Comparison of ENCODE assay signal across 7 cellular contexts in the genomic region with DNA sequence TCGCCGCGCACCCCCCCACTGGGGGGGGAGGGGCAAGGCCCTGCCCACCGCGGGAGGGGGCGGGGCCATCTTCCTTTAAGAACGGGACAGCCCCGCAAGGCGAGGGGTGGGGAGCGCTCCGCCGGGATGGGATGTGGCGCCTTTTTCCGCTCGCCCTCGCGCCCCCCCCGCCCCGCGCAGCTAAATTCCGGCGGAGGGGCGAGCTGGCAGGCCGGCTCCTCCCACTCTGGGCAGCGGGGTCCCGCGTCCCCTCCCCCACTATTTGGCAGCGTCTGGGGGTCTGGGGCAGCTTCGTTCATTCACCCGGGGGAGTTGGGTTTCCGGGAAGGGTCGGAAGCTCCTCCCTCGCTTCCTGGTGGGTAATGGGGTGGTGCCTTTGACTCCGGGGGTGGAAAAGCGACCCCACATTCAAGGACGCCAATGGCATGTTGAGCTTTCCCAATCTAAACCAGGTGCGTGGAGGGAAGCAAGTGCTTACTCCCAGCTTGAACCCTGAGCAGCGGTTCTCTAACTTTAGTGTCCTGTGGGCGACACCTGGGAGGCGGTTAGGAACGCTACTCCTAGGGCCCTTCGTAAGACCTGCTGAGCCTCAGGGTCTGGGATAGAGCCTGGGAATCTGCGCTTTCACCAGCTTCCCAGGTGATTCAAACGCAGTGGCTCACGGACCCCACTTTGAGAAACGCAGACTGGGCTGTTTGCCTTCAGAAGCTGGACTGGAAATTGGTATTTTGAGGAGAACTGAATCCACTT. TPM values are rescaled to one million over a fixed set of nuclear protein-coding genes. Genes with fewer than 3 reads are reported as not detected.
DNase-seq lines count a peak whose midpoint lies in the region; TF ChIP-seq lines count a peak whose summit lies in the region.

No MANE protein-coding gene starts in this region.

- H3K36me3 Mint-ChIP-seq in activated naive CD4-positive, alpha-beta T cell treated with anti-CD3 and anti-CD28 coated beads, Interleukin-2, amount 10 ng/mL, durations not matched to agents 7 days and 5 days: peaks cover 19% of the 10 kb centered on the region
- H3K36me3 Mint-ChIP-seq in glutamatergic neuron (ENCODE audit: unreplicated experiment): no peaks in the 10 kb centered on the region

- H3K4me3 ChIP-seq in HUES48 (ENCODE audit: low read depth, low read length) (peak overlapping the region; percentile 72), osteoblast (ENCODE audit: insufficient read depth, low read length) (peak overlapping the region; percentile 90), thymus (ENCODE audit: low read length) (peak overlapping the region; percentile 87)

- peak overlapping the region; percentile 84 for H3K4me2 ChIP-seq in osteoblast (ENCODE audit: insufficient read depth, low read length)

- H3K4me3 Mint-ChIP-seq in activated naive CD4-positive, alpha-beta T cell treated with anti-CD3 and anti-CD28 coated beads, Interleukin-2, amount 10 ng/mL, durations not matched to agents 7 days and 5 days: peak overlapping the region; percentile 86
- H3K4me3 Mint-ChIP-seq in glutamatergic neuron (ENCODE audit: unreplicated experiment): peak overlapping the region; percentile 85

- in situ Hi-C loops in GM13977 (cut with MboI; ENCODE audit: low pct_unique_long_range_greater_than_20kb, low sequenced_read_pairs, unreplicated experiment): no loop called here
- in situ Hi-C loops in SK-MEL-5 (cut with HindIII; ENCODE audit: low pct_unique_long_range_greater_than_20kb, low sequenced_read_pairs): no loop called here

- DNase-seq in GM13977 (ENCODE audit: low spot score): peak; percentile 79
- peak; percentile 64 for DNase-seq in SK-MEL-5 (ENCODE audit: low read depth, low spot score)
- DNase-seq in activated naive CD4-positive, alpha-beta T cell treated with anti-CD3 and anti-CD28 coated beads, Interleukin-2, amount 10 ng/mL, durations not matched to agents 7 days and 5 days: peak; percentile 81
- peak; percentile 75 for DNase-seq in glutamatergic neuron
- DNase-seq in osteoblast (ENCODE audit: insufficient read length, low spot score, missing footprints): peak; percentile 92

- peaks cover 41% of the 10 kb centered on the region for H3K27me3 ChIP-seq in HUES48 (ENCODE audit: control insufficient read depth, insufficient read depth, low read length)
- no peaks in the 10 kb centered on the region for H3K27me3 ChIP-seq in osteoblast (ENCODE audit: insufficient read depth, low read length)
- no peaks in the 10 kb centered on the region for H3K27me3 ChIP-seq in thymus (ENCODE audit: control insufficient read depth, insufficient read depth)

- H2AFZ ChIP-seq in osteoblast (ENCODE audit: low read length): peak overlapping the region; percentile 8

- H3K79me2 ChIP-seq in osteoblast (ENCODE audit: insufficient read depth, low read length): peaks cover 53% of the 10 kb centered on the region

- H3K27me3 Mint-ChIP-seq in activated naive CD4-positive, alpha-beta T cell treated with anti-CD3 and anti-CD28 coated beads, Interleukin-2, amount 10 ng/mL, durations not matched to agents 7 days and 5 days: no peaks in the 10 kb centered on the region
- peaks cover 15% of the 10 kb centered on the region for H3K27me3 Mint-ChIP-seq in glutamatergic neuron (ENCODE audit: unreplicated experiment)

- TF ChIP-seq CTCF in GM13977 (IDR thresholded peaks at IDR 0.05; ENCODE audit: extremely low read depth, insufficient read depth, missing control alignments) (no peak), glutamatergic neuron (IDR thresholded peaks at IDR 0.05; ENCODE audit: partially characterized antibody, unreplicated experiment) (no peak), osteoblast (IDR thresholded peaks at IDR 0.05; ENCODE audit: extremely low read depth, low read depth, low read length) (no peak)

- H3K27ac ChIP-seq in HUES48 (ENCODE audit: low read depth, low read length) (peak overlapping the region; percentile 96), osteoblast (ENCODE audit: low read depth, low read length) (peak overlapping the region; percentile 88), thymus (ENCODE audit: low read depth) (peak overlapping the region; percentile 100)

- no peaks in the 10 kb centered on the region for H3K36me3 ChIP-seq in HUES48 (ENCODE audit: control insufficient read depth, insufficient read depth, low read length)
- no peaks in the 10 kb centered on the region for H3K36me3 ChIP-seq in osteoblast (ENCODE audit: insufficient read depth, low read length)
- no peaks in the 10 kb centered on the region for H3K36me3 ChIP-seq in thymus (ENCODE audit: control insufficient read depth, insufficient read depth)

- CTCF ChIA-PET in activated naive CD4-positive, alpha-beta T cell treated with anti-CD3 and anti-CD28 coated beads, Interleukin-2, amount 10 ng/mL, durations not matched to agents 7 days and 5 days (lab: Charles Lee): interaction anchor here (1.0 to 1.1 kb wide), 2 partner anchors 12 to 21 kb away, joined by 3 read pairs; no protein-coding TSS in a partner anchor

- H3K4me1 ChIP-seq in HUES48 (ENCODE audit: control insufficient read depth, insufficient read depth, low read length) (peaks cover 9% of the 10 kb centered on the region; the same call in 1 of the 2 replicates), osteoblast (ENCODE audit: insufficient read depth, low read length) (peaks cover 54% of the 10 kb centered on the region), thymus (ENCODE audit: control insufficient read depth, insufficient read depth, low read length) (peaks cover 28% of the 10 kb centered on the region)

- peaks cover 38% of the 10 kb centered on the region for H4K20me1 ChIP-seq in osteoblast (ENCODE audit: insufficient read depth, low read length)

- H3K9ac ChIP-seq in HUES48 (ENCODE audit: low read depth, low read length): 0 out of 2 replicates have a peak overlapping the region, but pooled peaks have one; percentile 27

- H3K9me3 Mint-ChIP-seq in activated naive CD4-positive, alpha-beta T cell treated with anti-CD3 and anti-CD28 coated beads, Interleukin-2, amount 10 ng/mL, durations not matched to agents 7 days and 5 days: no peaks in the 10 kb centered on the region
- H3K9me3 Mint-ChIP-seq in glutamatergic neuron (ENCODE audit: unreplicated experiment): peaks cover 9% of the 10 kb centered on the region

- peak overlapping the region; percentile 92 for H3K27ac Mint-ChIP-seq in activated naive CD4-positive, alpha-beta T cell treated with anti-CD3 and anti-CD28 coated beads, Interleukin-2, amount 10 ng/mL, durations not matched to agents 7 days and 5 days
- peak overlapping the region; percentile 9 for H3K27ac Mint-ChIP-seq in glutamatergic neuron (ENCODE audit: unreplicated experiment)

- WGBS in thymus: 1% methylated on average over 46 of the region's 46 CpGs

- H3K9me3 ChIP-seq in HUES48 (ENCODE audit: control insufficient read depth, insufficient read depth, low read length): no peaks in the 10 kb centered on the region
- H3K9me3 ChIP-seq in osteoblast (ENCODE audit: low read depth, low read length): no peaks in the 10 kb centered on the region
- H3K9me3 ChIP-seq in thymus (ENCODE audit: control insufficient read depth): no peaks in the 10 kb centered on the region

- peaks cover 77% of the 10 kb centered on the region for H3K4me1 Mint-ChIP-seq in activated naive CD4-positive, alpha-beta T cell treated with anti-CD3 and anti-CD28 coated beads, Interleukin-2, amount 10 ng/mL, durations not matched to agents 7 days and 5 days
- peaks cover 28% of the 10 kb centered on the region for H3K4me1 Mint-ChIP-seq in glutamatergic neuron (ENCODE audit: low read depth, unreplicated experiment)

RNA-seq across cellular contexts. Expression of a gene that starts 0.9 kb away (rescaled TPM):
- total RNA-seq in SK-MEL-5 (2014; rRNA removed; shearing (Covaris generic)): 22.6 and 29.1 TPM in 2 replicates
- 32.6 and 39.6 TPM in 2 replicates for polyA plus RNA-seq in SK-MEL-5 (2015; cell fraction: cytosol; rRNA removed)
- polyA plus RNA-seq in SK-MEL-5 (2015; cell fraction: nucleus; rRNA removed): 162 and 172 TPM in 2 replicates
- total RNA-seq in glutamatergic neuron (ENCODE audit: unreplicated experiment) (85.1 TPM), osteoblast (64.2 and 68.8 TPM in 2 replicates)
- 40.0 TPM for polyA plus RNA-seq in thymus

Comparison
In these comparisons a context has a peak if more than half of its experiments do, and no peak if none do; other contexts are left out.
1. Peak in every context shown above with its lines: DNase-seq, H3K4me3 ChIP-seq and H3K27ac ChIP-seq.